15 cellular contexts compared by ENCODE assay signal in genomic region chr11:11069741-11070550, GRCh38.
"Had no signal": no experiment of that assay in that cellular context is flagged by ENCODE, and none has a peak within 500 bp of the region (broad histone marks: within the 10 kb centered on the region; RNA-seq: fewer than 3 reads in every experiment).

No MANE protein-coding gene starts in this region.

- ATAC-seq: activated CD4-positive, alpha-beta T cell treated with anti-CD3 and anti-CD28 coated beads for 36 hours; pancreas; T-helper 17 cell; upper lobe of right lung had no signal

- H3K4me3 Mint-ChIP-seq: activated CD4-positive, alpha-beta memory T cell treated with anti-CD3 and anti-CD28 coated beads, Interleukin-2, amount 10 ng/mL, durations not matched to agents 7 days and 5 days; activated CD4-positive, alpha-beta T cell treated with anti-CD3 and anti-CD28 coated beads for 36 hours; activated naive CD4-positive, alpha-beta T cell treated with anti-CD3 and anti-CD28 coated beads, Interleukin-2, amount 50 U/mL, for 24 hours; activated T-cell treated with anti-CD3 and anti-CD28 coated beads, Interleukin-2, amount 50 U/mL, for 24 hours; endodermal cell; immature natural killer cell; T-helper 17 cell had no signal

- H3K36me3 Mint-ChIP-seq: activated naive CD4-positive, alpha-beta T cell treated with anti-CD3 and anti-CD28 coated beads, Interleukin-2, amount 50 U/mL, for 24 hours; immature natural killer cell had no signal

- H3K27me3 ChIP-seq: dorsolateral prefrontal cortex, pancreas, testis, upper lobe of right lung had no signal

- H3K9me3 ChIP-seq: pancreas, stomach, testis, upper lobe of right lung had no signal

- H3K4me1 ChIP-seq: pancreas, stomach, testis, upper lobe of right lung had no signal

- DNase-seq: activated CD4-positive, alpha-beta memory T cell treated with anti-CD3 and anti-CD28 coated beads, Interleukin-2, amount 10 ng/mL, durations not matched to agents 7 days and 5 days; activated CD4-positive, alpha-beta T cell treated with anti-CD3 and anti-CD28 coated beads for 36 hours; activated effector memory CD4-positive, alpha-beta T cell treated with Interleukin-2 at 50 U/mL for 16 hours; activated T-cell treated with anti-CD3 and anti-CD28 coated beads, Interleukin-2, amount 50 U/mL, for 24 hours; dorsolateral prefrontal cortex; endodermal cell; immature natural killer cell; pancreas; stimulated activated CD4-positive, alpha-beta T cell treated with anti-CD3 and anti-CD28 coated beads, Interleukin-12 subunit alpha, Interleukin-12 subunit beta, amount 100 ng/mL, for 4 hours; stimulated activated CD4-positive, alpha-beta T cell treated with anti-CD3 and anti-CD28 coated beads, Interleukin-2, amount 100 ng/mL, for 24 hours; stomach; T-helper 17 cell; testis; upper lobe of right lung had no signal

- H3K27me3 Mint-ChIP-seq: activated CD4-positive, alpha-beta memory T cell treated with anti-CD3 and anti-CD28 coated beads, Interleukin-2, amount 10 ng/mL, durations not matched to agents 7 days and 5 days; activated CD4-positive, alpha-beta T cell treated with anti-CD3 and anti-CD28 coated beads for 36 hours; activated naive CD4-positive, alpha-beta T cell treated with anti-CD3 and anti-CD28 coated beads, Interleukin-2, amount 50 U/mL, for 24 hours; activated T-cell treated with anti-CD3 and anti-CD28 coated beads, Interleukin-2, amount 50 U/mL, for 24 hours had no signal

- H3K9me3 Mint-ChIP-seq: activated CD4-positive, alpha-beta memory T cell treated with anti-CD3 and anti-CD28 coated beads, Interleukin-2, amount 10 ng/mL, durations not matched to agents 7 days and 5 days; activated naive CD4-positive, alpha-beta T cell treated with anti-CD3 and anti-CD28 coated beads, Interleukin-2, amount 50 U/mL, for 24 hours; activated T-cell treated with anti-CD3 and anti-CD28 coated beads, Interleukin-2, amount 50 U/mL, for 24 hours; endodermal cell; immature natural killer cell had no signal

- H3K4me1 Mint-ChIP-seq: activated CD4-positive, alpha-beta memory T cell treated with anti-CD3 and anti-CD28 coated beads, Interleukin-2, amount 10 ng/mL, durations not matched to agents 7 days and 5 days; immature natural killer cell had no signal

- H3K27ac ChIP-seq: dorsolateral prefrontal cortex, pancreas, stomach, testis, upper lobe of right lung had no signal

- H3K36me3 ChIP-seq: pancreas, stomach, upper lobe of right lung had no signal

- H3K27ac Mint-ChIP-seq: activated CD4-positive, alpha-beta memory T cell treated with anti-CD3 and anti-CD28 coated beads, Interleukin-2, amount 10 ng/mL, durations not matched to agents 7 days and 5 days; activated CD4-positive, alpha-beta T cell treated with anti-CD3 and anti-CD28 coated beads for 36 hours; activated naive CD4-positive, alpha-beta T cell treated with anti-CD3 and anti-CD28 coated beads, Interleukin-2, amount 50 U/mL, for 24 hours; activated T-cell treated with anti-CD3 and anti-CD28 coated beads, Interleukin-2, amount 50 U/mL, for 24 hours; endodermal cell; immature natural killer cell; T-helper 17 cell had no signal

- H3K4me3 ChIP-seq: dorsolateral prefrontal cortex, pancreas, stomach, testis, upper lobe of right lung had no signal
